Comparison of ENCODE assay signal across 12 cellular contexts in the genomic region with DNA sequence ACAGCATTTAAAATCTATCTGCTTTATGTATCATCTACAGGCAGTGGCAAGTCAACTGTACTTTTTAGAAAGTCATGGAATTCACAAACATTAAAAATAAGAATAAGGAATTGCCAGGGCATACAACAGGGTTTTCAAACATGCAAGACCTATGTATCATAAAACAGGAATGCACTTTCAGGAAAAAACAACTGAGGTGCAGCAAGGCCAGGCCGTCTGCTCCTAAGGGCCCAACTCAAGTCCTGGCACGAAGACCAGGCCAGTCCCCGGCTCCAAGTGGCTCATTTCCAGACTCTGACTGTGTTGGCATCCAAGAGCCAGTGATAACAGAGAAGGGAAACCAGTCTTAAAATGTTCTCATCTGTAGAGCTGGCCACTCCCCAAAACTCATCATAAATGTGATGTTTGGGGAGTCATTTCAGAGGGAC. TPM values are rescaled to one million over a fixed set of nuclear protein-coding genes. Genes with fewer than 3 reads are reported as not detected.
DNase-seq lines count a peak whose midpoint lies in the region; ATAC-seq and TF ChIP-seq lines count a peak whose summit lies in the region.
"Had no signal": no experiment of that assay in that cellular context is flagged by ENCODE, and none has a peak within 500 bp of the region (broad histone marks: within the 10 kb centered on the region; RNA-seq: fewer than 3 reads in every experiment).

No MANE protein-coding gene starts in this region.

- no peak overlapping the region for H3K4me3 Mint-ChIP-seq in activated CD4-positive, alpha-beta memory T cell treated with anti-CD3 and anti-CD28 coated beads for 36 hours
- H3K4me3 Mint-ChIP-seq in Calu3 (ENCODE audit: low read depth, unreplicated experiment) = no peak overlapping the region

- no TSS peak for BruUV-seq in Calu3 (replicated peaks; lab: Mats Ljungman, UMichigan)

- H3K9me3 ChIP-seq in testis = no peaks in the 10 kb centered on the region

- H3K36me3 ChIP-seq in testis (ENCODE audit: low read depth, missing control alignments) = no peaks in the 10 kb centered on the region

- TF ChIP-seq CTCF in testis (IDR thresholded peaks at IDR 0.05) (no peak), Calu3 (IDR thresholded peaks at IDR 0.05; ENCODE audit: unreplicated experiment) (no peak)

- no peaks in the 10 kb centered on the region for H3K36me3 Mint-ChIP-seq in activated CD4-positive, alpha-beta memory T cell treated with anti-CD3 and anti-CD28 coated beads for 36 hours
- no peaks in the 10 kb centered on the region for H3K36me3 Mint-ChIP-seq in Calu3 (ENCODE audit: insufficient read depth, unreplicated experiment)

- WGBS in testis, 2 donors = 42 to 46% methylated on average over 3 of the region's 3 CpGs

- ATAC-seq in HG03175 (IDR thresholded peaks at IDR 0.05; ENCODE audit: unreplicated experiment) = no peak

- CTCF ChIA-PET in activated CD4-positive, alpha-beta memory T cell treated with anti-CD3 and anti-CD28 coated beads for 36 hours (lab: Charles Lee) = no interaction called here
- CTCF ChIA-PET in HEK293T (lab: Yijun Ruan, JAX) (no interaction called here), Calu3 (lab: Charles Lee) (no interaction called here)

- H3K27ac Mint-ChIP-seq in activated CD4-positive, alpha-beta memory T cell treated with anti-CD3 and anti-CD28 coated beads for 36 hours = no peak overlapping the region
- no peak overlapping the region for H3K27ac Mint-ChIP-seq in Calu3 (ENCODE audit: unreplicated experiment)
- H3K27ac Mint-ChIP-seq: progenitor cell of endocrine pancreas had no signal

- H3K27ac ChIP-seq in layer of hippocampus (ENCODE audit: low read depth, low read length) = peak overlapping the region; percentile 25
- H3K27ac ChIP-seq in testis = no peak overlapping the region

- H3K4me3 ChIP-seq in testis = no peak overlapping the region

- no peaks in the 10 kb centered on the region for H3K27me3 ChIP-seq in layer of hippocampus (ENCODE audit: control insufficient read depth, insufficient read depth, low read length)
- no peaks in the 10 kb centered on the region for H3K27me3 ChIP-seq in testis

- H3K27me3 Mint-ChIP-seq in activated CD4-positive, alpha-beta memory T cell treated with anti-CD3 and anti-CD28 coated beads for 36 hours = no peaks in the 10 kb centered on the region
- H3K27me3 Mint-ChIP-seq in Calu3 (ENCODE audit: unreplicated experiment) = no peaks in the 10 kb centered on the region
- H3K27me3 Mint-ChIP-seq: progenitor cell of endocrine pancreas had no signal

- no peak for TF ChIP-seq POLR2A in testis (IDR thresholded peaks at IDR 0.05)

- POLR2A ChIA-PET in activated CD4-positive, alpha-beta memory T cell treated with anti-CD3 and anti-CD28 coated beads for 36 hours (lab: Charles Lee) = no interaction called here
- POLR2A ChIA-PET in HEK293T (lab: Yijun Ruan, JAX) = no interaction called here

- peaks cover 9% of the 10 kb centered on the region for H3K4me1 Mint-ChIP-seq in activated CD4-positive, alpha-beta memory T cell treated with anti-CD3 and anti-CD28 coated beads for 36 hours (ENCODE audit: low read depth)
- H3K4me1 Mint-ChIP-seq in Calu3 (ENCODE audit: low read depth, unreplicated experiment) = peaks cover 20% of the 10 kb centered on the region

- no peaks in the 10 kb centered on the region for H3K4me1 ChIP-seq in testis

- intact Hi-C loops in testis (cut with DNase I; ENCODE audit: low total_unique reads) = no loop called here
- intact Hi-C loops in activated CD4-positive, alpha-beta memory T cell treated with anti-CD3 and anti-CD28 coated beads for 36 hours (cut with micrococcal nuclease) = no loop called here
- intact Hi-C loops in Calu3 (cut with micrococcal nuclease; ENCODE audit: unreplicated experiment) = no loop called here

- peaks cover 3% of the 10 kb centered on the region for H3K9me3 Mint-ChIP-seq in activated CD4-positive, alpha-beta memory T cell treated with anti-CD3 and anti-CD28 coated beads for 36 hours
- no peaks in the 10 kb centered on the region for H3K9me3 Mint-ChIP-seq in Calu3 (ENCODE audit: low read depth, unreplicated experiment)

- DNase-seq in HPDE6-E6E7 (ENCODE audit: extremely low spot score) = peak; percentile 91
- DNase-seq in cerebellar cortex (ENCODE audit: low spot score) = peak; percentile 90
- DNase-seq in testis = peak; percentile 44
- DNase-seq in activated CD4-positive, alpha-beta memory T cell treated with anti-CD3 and anti-CD28 coated beads for 36 hours = no peak
- no peak for DNase-seq in HEK293T (ENCODE audit: extremely low spot score)
- no peak for DNase-seq in Calu3
- DNase-seq: activated CD8-positive, alpha-beta memory T cell treated with anti-CD3 and anti-CD28 coated beads, Interleukin-2, amount 50 U/mL, for 4 hours; RPMI8226 had no signal

TF ChIP-seq in HEK293T, 16 proteins besides CTCF, POLR2A, EP300 and RAD21:
- no peak for TF ChIP-seq ZNF384 (IDR thresholded peaks at IDR 0.05)
- TF ChIP-seq ARNT (IDR thresholded peaks at IDR 0.05) = no peak
- TF ChIP-seq ELF4 (IDR thresholded peaks at IDR 0.05) = no peak
- no peak for TF ChIP-seq SP1 (IDR thresholded peaks at IDR 0.05)
- no peak for TF ChIP-seq NFRKB (IDR thresholded peaks at IDR 0.05)
- no peak for TF ChIP-seq TARDBP (IDR thresholded peaks at IDR 0.05)
- TF ChIP-seq FOXK2 (IDR thresholded peaks at IDR 0.05) = no peak
- no peak for TF ChIP-seq FOXA1 (IDR thresholded peaks at IDR 0.05)
- no peak for TF ChIP-seq CTBP1 (IDR thresholded peaks at IDR 0.05; ENCODE audit: borderline replicate concordance)
- no peak for TF ChIP-seq SUZ12 (IDR thresholded peaks at IDR 0.05)
- no peak for TF ChIP-seq HDGF (IDR thresholded peaks at IDR 0.05; ENCODE audit: borderline replicate concordance)
- TF ChIP-seq LEF1 (IDR thresholded peaks at IDR 0.05; ENCODE audit: borderline replicate concordance) = no peak
- TF ChIP-seq BHLHE40 (IDR thresholded peaks at IDR 0.05; ENCODE audit: borderline replicate concordance) = no peak
- TF ChIP-seq L3MBTL2 (conservative IDR thresholded peaks at IDR 0.05) = no peak
- no peak for TF ChIP-seq PKNOX1 (IDR thresholded peaks at IDR 0.05)
- no peak for TF ChIP-seq FOXM1 (IDR thresholded peaks at IDR 0.05; ENCODE audit: borderline replicate concordance)

RNA-seq across cellular contexts. Expression of gene RFX2, which starts 7.1 kb away (rescaled TPM):
- total RNA-seq in testis (100 to 1,000 TPM in 1 of 2 donors, 10 to 100 TPM in 1; 92.9 to 127 TPM), Calu3 (2022) (9.3 and 13.7 TPM in 2 replicates)
- polyA plus RNA-seq in testis (ENCODE audit: insufficient read depth, low read depth, low replicate concordance) = 197 TPM
- 1 to 10 TPM; 6.5 to 7.9 TPM for total RNA-seq in activated CD4-positive, alpha-beta memory T cell treated with anti-CD3 and anti-CD28 coated beads for 36 hours

RNA-seq across cellular contexts. Expression of gene ACSBG2, which starts 32.2 kb away (rescaled TPM):
- 100 to 1,000 TPM in 1 of 2 donors, 10 to 100 TPM in 1; 83.4 to 316 TPM for total RNA-seq in testis
- 411 TPM for polyA plus RNA-seq in testis (ENCODE audit: insufficient read depth, low read depth, low replicate concordance)
- not detected for total RNA-seq in activated CD4-positive, alpha-beta memory T cell treated with anti-CD3 and anti-CD28 coated beads for 36 hours
- not detected in 2 replicates for total RNA-seq in Calu3 (2022)
- total RNA-seq: progenitor cell of endocrine pancreas, temporal lobe had no signal

Comparison
In these comparisons a context has a peak if more than half of its experiments do, and no peak if none do; other contexts are left out.
1. DNase-seq: peak in HPDE6-E6E7 (single experiment), cerebellar cortex (single experiment) and testis (single experiment); none in activated CD4-positive, alpha-beta memory T cell treated with anti-CD3 and anti-CD28 coated beads for 36 hours (single experiment), HEK293T (single experiment) and Calu3 (single experiment).
2. RNA of gene ACSBG2, which starts 32.2 kb away (total RNA-seq): 83.4 to 316 TPM in testis; not detected in activated CD4-positive, alpha-beta memory T cell treated with anti-CD3 and anti-CD28 coated beads for 36 hours and not detected in Calu3; every median in the first group is over 10 times any median in the second.